9 cellular contexts compared by ENCODE assay signal in the genomic region with DNA sequence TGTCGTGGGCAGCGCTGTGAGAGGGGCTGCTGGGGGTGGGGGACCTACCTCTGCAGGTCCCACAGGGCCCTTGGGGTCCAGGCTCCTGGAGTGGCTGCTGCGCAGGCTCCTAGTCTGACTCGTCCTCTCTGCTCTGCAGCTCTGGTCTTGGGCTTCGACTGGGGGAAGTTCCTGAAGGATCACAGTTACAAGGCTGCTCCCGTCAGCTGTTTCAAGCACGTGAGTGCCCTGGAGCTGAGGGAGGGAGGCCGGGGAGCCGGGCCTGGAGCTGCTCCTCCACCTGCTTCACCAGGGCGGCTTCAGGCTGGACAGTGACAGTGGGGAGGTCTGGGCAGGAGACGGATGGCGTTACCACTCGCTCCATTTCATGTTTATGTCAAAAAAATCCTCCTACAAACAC. TPM values are rescaled to one million over a fixed set of nuclear protein-coding genes. Genes with fewer than 3 reads are reported as not detected.
DNase-seq lines count a peak whose midpoint lies in the region; ATAC-seq and TF ChIP-seq lines count a peak whose summit lies in the region.
"Had no signal": no experiment of that assay in that cellular context is flagged by ENCODE, and none has a peak within 500 bp of the region (broad histone marks: within the 10 kb centered on the region; RNA-seq: fewer than 3 reads in every experiment).

No MANE protein-coding gene starts in this region.

- TF ChIP-seq POLR2A in breast epithelium (IDR thresholded peaks at IDR 0.05) (no peak), right lobe of liver (IDR thresholded peaks at IDR 0.05) (no peak), vagina (IDR thresholded peaks at IDR 0.05) (no peak)

- DNase-seq in activated naive CD8-positive, alpha-beta T cell treated with anti-CD3 and anti-CD28 coated beads for 36 hours: no peak
- no peak for DNase-seq in activated naive CD8-positive, alpha-beta T cell treated with anti-CD3 and anti-CD28 coated beads, Interleukin-2, amount 50 U/mL, for 24 hours
- no peak for DNase-seq in breast epithelium (ENCODE audit: low spot score in 2 of 2)
- no peak for DNase-seq in right lobe of liver
- no peak for DNase-seq in vagina (ENCODE audit: extremely low spot score in 2 of 2)
- DNase-seq in nephron progenitor cell: no peak

- peak overlapping the region; percentile 86 for H3K27ac Mint-ChIP-seq in activated naive CD8-positive, alpha-beta T cell treated with anti-CD3 and anti-CD28 coated beads for 36 hours
- no peak overlapping the region for H3K27ac Mint-ChIP-seq in activated naive CD8-positive, alpha-beta T cell treated with anti-CD3 and anti-CD28 coated beads, Interleukin-2, amount 50 U/mL, for 24 hours
- no peak overlapping the region for H3K27ac Mint-ChIP-seq in nephron progenitor cell

- H3K4me3 ChIP-seq in breast epithelium (no peak overlapping the region), right lobe of liver (no peak overlapping the region), vagina (no peak overlapping the region)

- 39% methylated on average over 3 of the region's 13 CpGs for WGBS in right lobe of liver (ENCODE audit: insufficient coverage, low coverage, low lambda C conversion rate, missing lambda C conversion rate)

- no peaks in the 10 kb centered on the region for H3K4me1 ChIP-seq in breast epithelium
- no peaks in the 10 kb centered on the region for H3K4me1 ChIP-seq in right lobe of liver
- peaks cover 19% of the 10 kb centered on the region for H3K4me1 ChIP-seq in vagina

- H3K9me3 Mint-ChIP-seq in activated naive CD8-positive, alpha-beta T cell treated with anti-CD3 and anti-CD28 coated beads for 36 hours: no peaks in the 10 kb centered on the region
- H3K9me3 Mint-ChIP-seq in activated naive CD8-positive, alpha-beta T cell treated with anti-CD3 and anti-CD28 coated beads, Interleukin-2, amount 50 U/mL, for 24 hours: no peaks in the 10 kb centered on the region
- peaks cover 19% of the 10 kb centered on the region for H3K9me3 Mint-ChIP-seq in nephron progenitor cell

- H3K27me3 Mint-ChIP-seq in activated naive CD8-positive, alpha-beta T cell treated with anti-CD3 and anti-CD28 coated beads for 36 hours: no peaks in the 10 kb centered on the region
- no peaks in the 10 kb centered on the region for H3K27me3 Mint-ChIP-seq in activated naive CD8-positive, alpha-beta T cell treated with anti-CD3 and anti-CD28 coated beads, Interleukin-2, amount 50 U/mL, for 24 hours
- H3K27me3 Mint-ChIP-seq in nephron progenitor cell (ENCODE audit: low read depth, poor library complexity): no peaks in the 10 kb centered on the region

- peaks cover 21% of the 10 kb centered on the region for H3K36me3 Mint-ChIP-seq in activated naive CD8-positive, alpha-beta T cell treated with anti-CD3 and anti-CD28 coated beads for 36 hours
- peaks cover 39% of the 10 kb centered on the region for H3K36me3 Mint-ChIP-seq in activated naive CD8-positive, alpha-beta T cell treated with anti-CD3 and anti-CD28 coated beads, Interleukin-2, amount 50 U/mL, for 24 hours (ENCODE audit: low read depth)
- H3K36me3 Mint-ChIP-seq in nephron progenitor cell (ENCODE audit: low read depth): peaks cover 81% of the 10 kb centered on the region

- ATAC-seq in activated naive CD8-positive, alpha-beta T cell treated with anti-CD3 and anti-CD28 coated beads, Interleukin-2, amount 50 U/mL, for 24 hours: no peak
- peak in 2 of 4 donors; percentile 9 to 27 for ATAC-seq in right lobe of liver
- no peak for ATAC-seq in GM21515 (IDR thresholded peaks at IDR 0.05; ENCODE audit: unreplicated experiment)
- ATAC-seq in GM21723 (IDR thresholded peaks at IDR 0.05; ENCODE audit: unreplicated experiment): no peak

- intact Hi-C loops in breast epithelium (cut with DNase I; ENCODE audit: low total_unique reads): loop anchor here (10.0 kb wide), 1 partner anchor 118 kb away; no protein-coding TSS in a partner anchor
- intact Hi-C loops in right lobe of liver (cut with DNase I): no loop called here
- intact Hi-C loops in vagina (cut with DNase I): no loop called here

- H3K4me3 Mint-ChIP-seq in activated naive CD8-positive, alpha-beta T cell treated with anti-CD3 and anti-CD28 coated beads for 36 hours: peak overlapping the region; percentile 51
- H3K4me3 Mint-ChIP-seq in activated naive CD8-positive, alpha-beta T cell treated with anti-CD3 and anti-CD28 coated beads, Interleukin-2, amount 50 U/mL, for 24 hours: no peak overlapping the region
- no peak overlapping the region for H3K4me3 Mint-ChIP-seq in nephron progenitor cell

- H3K27ac ChIP-seq in breast epithelium (peak overlapping the region; percentile 62 to 70), right lobe of liver (peak overlapping the region in 2 of 3 donors; percentile 34 to 47), vagina (peak overlapping the region; percentile 53)

- peaks cover 25% of the 10 kb centered on the region for H3K4me1 Mint-ChIP-seq in activated naive CD8-positive, alpha-beta T cell treated with anti-CD3 and anti-CD28 coated beads for 36 hours
- peaks cover 19% of the 10 kb centered on the region for H3K4me1 Mint-ChIP-seq in activated naive CD8-positive, alpha-beta T cell treated with anti-CD3 and anti-CD28 coated beads, Interleukin-2, amount 50 U/mL, for 24 hours
- H3K4me1 Mint-ChIP-seq in nephron progenitor cell: peaks cover 11% of the 10 kb centered on the region

- H3K36me3 ChIP-seq in breast epithelium: no peaks in the 10 kb centered on the region
- H3K36me3 ChIP-seq in right lobe of liver: peaks cover 0 to 26% (median 6%) of the 10 kb centered on the region in 4 donors
- peaks cover 4 to 41% of the 10 kb centered on the region in 2 donors for H3K36me3 ChIP-seq in vagina

- TF ChIP-seq CTCF in breast epithelium (IDR thresholded peaks at IDR 0.05): no peak
- TF ChIP-seq CTCF in right lobe of liver (IDR thresholded peaks at IDR 0.05): no peak
- TF ChIP-seq CTCF in vagina (IDR thresholded peaks at IDR 0.05): no peak
- TF ChIP-seq CTCF in nephron progenitor cell (IDR thresholded peaks at IDR 0.05): no peak

- H3K9me3 ChIP-seq in breast epithelium: no peaks in the 10 kb centered on the region
- H3K9me3 ChIP-seq in right lobe of liver: no peaks in the 10 kb centered on the region
- H3K9me3 ChIP-seq in vagina: no peaks in the 10 kb centered on the region
- H3K9me3 ChIP-seq: neutrophil had no signal

- H3K27me3 ChIP-seq in breast epithelium: no peaks in the 10 kb centered on the region
- no peaks in the 10 kb centered on the region for H3K27me3 ChIP-seq in right lobe of liver
- H3K27me3 ChIP-seq in vagina: no peaks in the 10 kb centered on the region
- H3K27me3 ChIP-seq: neutrophil had no signal

RNA-seq across cellular contexts. Expression of a gene that starts 11.9 kb away (rescaled TPM):
- 10 to 100 TPM; 40.8 to 46.6 TPM for total RNA-seq in activated naive CD8-positive, alpha-beta T cell treated with anti-CD3 and anti-CD28 coated beads for 36 hours
- total RNA-seq in breast epithelium (10 to 100 TPM; 13.1 to 22.5 (median 17.0) TPM), right lobe of liver (10 to 100 TPM in 4 of 6 experiments, 1 to 10 TPM in 2; 6.6 to 11.7 (median 10.4) TPM), vagina (11.8 TPM)

RNA-seq across cellular contexts. Expression of a gene that starts 23.7 kb away (rescaled TPM):
- total RNA-seq in activated naive CD8-positive, alpha-beta T cell treated with anti-CD3 and anti-CD28 coated beads for 36 hours: under 1 TPM; 0.22 to 0.39 TPM
- total RNA-seq in breast epithelium: 1 to 10 TPM; 1.3 to 3.7 (median 1.4) TPM
- total RNA-seq in right lobe of liver: 1 to 10 TPM in 3 of 6 experiments, under 1 TPM in 3; 0.75 to 1.5 (median 1.1) TPM
- total RNA-seq in vagina: 3.7 TPM
